Comparison of ENCODE assay signal across 1 cellular context in genomic region chr2:175181104-175181876, GRCh38.
TF ChIP-seq lines count a peak whose summit lies in the region.

TSS of gene ATP5MC3 (minus strand) at chr2:175181710. CDS start at chr2:175181393, 317 bp downstream.

TF ChIP-seq in HepG2, 621 proteins besides CTCF, POLR2A, EP300 and RAD21 (continued from another document and continues in another):
- TF ChIP-seq NFYC (CRISPR knock-in tag; IDR thresholded peaks at IDR 0.05) (peak; percentile 19; the same call in 1 of the 2 replicates), ATF5 (CRISPR knock-in tag; IDR thresholded peaks at IDR 0.05; ENCODE audit: low read depth) (peak; percentile 71; the same call in 1 of the 2 replicates), ARID2 (CRISPR knock-in tag; IDR thresholded peaks at IDR 0.05; ENCODE audit: borderline replicate concordance) (peak; percentile 98), HHEX (CRISPR knock-in tag; IDR thresholded peaks at IDR 0.05) (0 out of 2 replicates have a peak, but pooled peaks have one; percentile 15), ZNF18 (CRISPR knock-in tag; IDR thresholded peaks at IDR 0.05; ENCODE audit: insufficient replicate concordance) (peak; percentile 24), TRIM22 (IDR thresholded peaks at IDR 0.05) (no peak), KLF13 (CRISPR knock-in tag; IDR thresholded peaks at IDR 0.05) (no peak), ZNF136 (CRISPR knock-in tag; IDR thresholded peaks at IDR 0.05; ENCODE audit: low read depth) (peak; percentile 57; the same call in 1 of the 2 replicates), MIER2 (CRISPR knock-in tag; IDR thresholded peaks at IDR 0.05) (peak; percentile 73), KDM1A (CRISPR knock-in tag; IDR thresholded peaks at IDR 0.05) (no peak), ZNF766 (CRISPR knock-in tag; IDR thresholded peaks at IDR 0.05; ENCODE audit: borderline replicate concordance) (peak; percentile 69; the same call in 1 of the 2 replicates), USF2 (IDR thresholded peaks at IDR 0.05; ENCODE audit: low read depth, low read length) (0 out of 2 replicates have a peak, but pooled peaks have one; percentile 5), USF2 (CRISPR knock-in tag; IDR thresholded peaks at IDR 0.05; ENCODE audit: borderline replicate concordance) (0 out of 2 replicates have a peak, but pooled peaks have one; percentile 29), ZNF709 (CRISPR knock-in tag; IDR thresholded peaks at IDR 0.05) (peak; percentile 67), ZNF562 (CRISPR knock-in tag; IDR thresholded peaks at IDR 0.05; ENCODE audit: borderline replicate concordance) (no peak), AKAP8 (CRISPR knock-in tag; IDR thresholded peaks at IDR 0.05) (no peak), POLR2G (IDR thresholded peaks at IDR 0.05; ENCODE audit: low read depth, low read length) (peak; percentile 99), IKZF5 (CRISPR knock-in tag; IDR thresholded peaks at IDR 0.05) (peak; percentile 81), U2AF2 (IDR thresholded peaks at IDR 0.05; ENCODE audit: low read depth, low read length) (no peak), ZBTB10 (CRISPR knock-in tag; IDR thresholded peaks at IDR 0.05; ENCODE audit: borderline replicate concordance) (peak; percentile 26), ZNF354B (CRISPR knock-in tag; IDR thresholded peaks at IDR 0.05) (0 out of 2 replicates have a peak, but pooled peaks have one; percentile 55), ETV6 (CRISPR knock-in tag; conservative IDR thresholded peaks at IDR 0.05) (no peak; the same call in none of the 2 replicates), ZNF382 (CRISPR knock-in tag; IDR thresholded peaks at IDR 0.05; ENCODE audit: borderline replicate concordance) (no peak; the same call in 1 of the 2 replicates), ZNF746 (CRISPR knock-in tag; IDR thresholded peaks at IDR 0.05) (peak; percentile 63; the same call in 1 of the 2 replicates), HNRNPK (IDR thresholded peaks at IDR 0.05; ENCODE audit: low read depth, low read length, poor library complexity, severe bottlenecking) (no peak), SIN3A (IDR thresholded peaks at IDR 0.05; ENCODE audit: borderline replicate concordance, low read depth, low read length) (peak; percentile 66; the same call in 1 of the 2 replicates), CREB1 (IDR thresholded peaks at IDR 0.05) (peak; percentile 52; the same call in 1 of the 2 replicates), CREB1 (CRISPR knock-in tag; IDR thresholded peaks at IDR 0.05) (peak; percentile 76), MTA1 (CRISPR knock-in tag; IDR thresholded peaks at IDR 0.05; ENCODE audit: borderline replicate concordance) (peak; percentile 72; the same call in 1 of the 2 replicates), ZNF3 (CRISPR knock-in tag; IDR thresholded peaks at IDR 0.05) (no peak), ZNF362 (CRISPR knock-in tag; IDR thresholded peaks at IDR 0.05; ENCODE audit: borderline replicate concordance) (peak; percentile 39; the same call in 1 of the 2 replicates), ZNF605 (CRISPR knock-in tag; IDR thresholded peaks at IDR 0.05) (peak; percentile 90), ZNF619 (CRISPR knock-in tag; IDR thresholded peaks at IDR 0.05) (no peak), SRSF1 (optimal IDR thresholded peaks at IDR 0.05; ENCODE audit: low read depth, low read length) (no peak), NR2F6 (IDR thresholded peaks at IDR 0.05) (peak; percentile 94), NR2F6 (CRISPR knock-in tag; IDR thresholded peaks at IDR 0.05) (peak; percentile 96), AGO2 (optimal IDR thresholded peaks at IDR 0.05; ENCODE audit: low read depth, low read length) (peak; percentile 93), ZNF44 (CRISPR knock-in tag; IDR thresholded peaks at IDR 0.05) (peak; percentile 63; the same call in 1 of the 2 replicates), MYPOP (CRISPR knock-in tag; IDR thresholded peaks at IDR 0.05) (peak; percentile 44; the same call in 1 of the 2 replicates), ZNF543 (CRISPR knock-in tag; IDR thresholded peaks at IDR 0.05) (peak; percentile 86; the same call in 1 of the 2 replicates), ZNF615 (CRISPR knock-in tag; IDR thresholded peaks at IDR 0.05; ENCODE audit: borderline replicate concordance) (peak; percentile 44; the same call in 1 of the 2 replicates), PLSCR1 (CRISPR knock-in tag; IDR thresholded peaks at IDR 0.05; ENCODE audit: borderline replicate concordance) (peak; percentile 75; the same call in 1 of the 2 replicates), ZBTB8A (CRISPR knock-in tag; IDR thresholded peaks at IDR 0.05; ENCODE audit: borderline replicate concordance, low read depth) (peak; percentile 22; the same call in 1 of the 2 replicates), ZNF839 (CRISPR knock-in tag; IDR thresholded peaks at IDR 0.05; ENCODE audit: borderline replicate concordance) (peak; percentile 73; the same call in 1 of the 2 replicates)
